ENCODE assay signal across 24 cellular contexts in the genomic region with DNA sequence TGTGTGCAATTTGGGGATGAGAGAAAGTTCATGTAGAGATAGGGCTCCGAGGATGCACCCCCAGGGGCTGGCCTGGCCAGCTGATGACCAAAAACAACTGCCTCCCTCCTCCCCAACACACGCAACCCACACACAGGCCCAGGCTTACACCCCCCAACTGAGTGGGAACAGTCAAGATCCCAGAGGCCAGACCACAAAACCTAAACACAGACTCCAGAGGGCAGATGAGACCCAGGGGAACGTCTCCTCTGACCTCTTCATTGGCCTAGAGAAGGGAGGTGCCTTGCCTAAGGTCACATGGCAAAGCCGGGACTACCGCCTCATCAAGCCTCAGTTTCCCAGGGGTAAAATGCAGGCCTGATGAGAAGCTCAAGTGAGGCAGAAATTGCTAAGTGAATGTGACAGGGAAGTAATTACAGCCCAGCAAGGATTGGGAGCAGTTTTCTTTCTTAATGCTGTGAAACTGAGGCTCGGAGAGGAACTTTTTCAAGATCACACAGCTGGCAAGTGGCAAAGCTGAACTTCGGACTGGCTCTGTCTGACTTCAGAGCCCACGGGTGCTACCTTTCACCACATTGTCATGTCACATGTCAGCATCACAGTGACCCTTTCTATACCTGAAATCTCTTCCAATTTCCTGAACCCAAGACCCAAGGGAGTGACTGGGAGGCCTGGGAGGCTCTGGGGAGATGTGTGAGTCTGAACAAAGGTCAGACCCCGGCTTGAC.
"Had no signal": no experiment of that assay in that cellular context is flagged by ENCODE, and none has a peak within 500 bp of the region (broad histone marks: within the 10 kb centered on the region; RNA-seq: fewer than 3 reads in every experiment).

No MANE protein-coding gene starts in this region.

- H3K4me1 Mint-ChIP-seq: natural killer cell had no signal

- H3K27me3 ChIP-seq: gastrocnemius medialis, heart right ventricle, neural progenitor cell, pancreas, stomach, transverse colon had no signal

- DNase-seq: cortex of kidney; effector memory CD4-positive, alpha-beta T cell; gastrocnemius medialis; heart right ventricle; hypothalamus; kidney glomerular epithelial cell; lower lobe of right lung; natural killer cell; nucleus accumbens; right cardiac atrium; stimulated activated CD4-positive, alpha-beta T cell treated with anti-CD3 and anti-CD28 coated beads, Interleukin-15, amount 100 ng/mL, for 24 hours; stimulated activated CD4-positive, alpha-beta T cell treated with anti-CD3 and anti-CD28 coated beads, Interleukin-1b, Interleukin-23, amount 100 ng/mL, for 48 hours; stimulated activated CD4-positive, alpha-beta T cell treated with anti-CD3 and anti-CD28 coated beads, Interleukin-4, amount 100 ng/mL, for 24 hours; stomach; substantia nigra; transverse colon had no signal

- H3K4me3 Mint-ChIP-seq: memory B cell; mesothelial cell of epicardium; natural killer cell; neural progenitor cell; stimulated activated memory B cell treated with anti-CD40 and anti-IgM and Interleukin-4, amounts not matched to agents 10 μg/mL and 1 μg/mL and 100 μg/mL, for 72 hours had no signal

- H3K4me1 ChIP-seq: gastrocnemius medialis, heart right ventricle, lower lobe of right lung, pancreas, spleen, stomach, transverse colon had no signal

- H3K9me3 ChIP-seq: gastrocnemius medialis, lower lobe of right lung, pancreas, thoracic aorta, transverse colon had no signal

- H3K9me3 Mint-ChIP-seq: memory B cell, natural killer cell had no signal

- H3K36me3 ChIP-seq: gastrocnemius medialis, heart right ventricle, lower lobe of right lung, neural progenitor cell, pancreas, spleen, stomach, thoracic aorta, transverse colon had no signal

- H3K4me3 ChIP-seq: gastrocnemius medialis, heart right ventricle, lower lobe of right lung, neural progenitor cell, pancreas, spleen, stomach, thoracic aorta, transverse colon had no signal

- H3K36me3 Mint-ChIP-seq: memory B cell; mesothelial cell of epicardium; natural killer cell; neural progenitor cell; stimulated activated memory B cell treated with anti-CD40 and anti-IgM and Interleukin-4, amounts not matched to agents 10 μg/mL and 1 μg/mL and 100 μg/mL, for 72 hours had no signal

- H3K27ac ChIP-seq: gastrocnemius medialis, heart right ventricle, lower lobe of right lung, neural progenitor cell, pancreas, spleen, stomach, thoracic aorta, transverse colon had no signal

- H3K27ac Mint-ChIP-seq: memory B cell; mesothelial cell of epicardium; natural killer cell; progenitor cell of endocrine pancreas; stimulated activated memory B cell treated with anti-CD40 and anti-IgM and Interleukin-4, amounts not matched to agents 10 μg/mL and 1 μg/mL and 100 μg/mL, for 72 hours had no signal
